Comparison of ENCODE assay signal across 9 cellular contexts in genomic region chr10:129963076-129963830, GRCh38. TPM values are rescaled to one million over a fixed set of nuclear protein-coding genes. Genes with fewer than 3 reads are reported as not detected.
A peak's percentile ranks its signal among the peaks of the same experiment; 100 is the strongest.
DNase-seq lines count a peak whose midpoint lies in the region; ATAC-seq and TF ChIP-seq lines count a peak whose summit lies in the region.
"Had no signal": no experiment of that assay in that cellular context is flagged by ENCODE, and none has a peak within 500 bp of the region (broad histone marks: within the 10 kb centered on the region; RNA-seq: fewer than 3 reads in every experiment).

No MANE protein-coding gene starts in this region.

- H3K4me1 ChIP-seq in SJCRH30 (no peaks in the 10 kb centered on the region), neuron (ENCODE audit: insufficient read depth, low read length) (peaks cover 40% of the 10 kb centered on the region)

- peak; percentile 15 for DNase-seq in DMS79 treated with DMSO at 0.1 percent for 48 hours (lab: John Stamatoyannopoulos, UW)
- DNase-seq in SJCRH30: peak; percentile 59 to 63
- no peak for DNase-seq in epithelial cell of proximal tubule (ENCODE audit: low read depth)
- DNase-seq in GM10266 (ENCODE audit: extremely low spot score): no peak
- no peak for DNase-seq in NCI-H146 (lab: John Stamatoyannopoulos, UW)
- DNase-seq in NCI-H2029 treated with DMSO at 0.1 percent for 48 hours (lab: John Stamatoyannopoulos, UW): no peak

- H2AFZ ChIP-seq in neuron (ENCODE audit: low read depth, low read length): peak overlapping the region; percentile 18

- peak overlapping the region; percentile 79 for H3K27ac ChIP-seq in SJCRH30
- H3K27ac ChIP-seq: KMS-11 had no signal

- TF ChIP-seq CTCF in epithelial cell of proximal tubule (conservative IDR thresholded peaks at IDR 0.05; ENCODE audit: low read depth, low read length): no peak
- no peak for TF ChIP-seq CTCF in GM10266 (IDR thresholded peaks at IDR 0.05; ENCODE audit: control insufficient read depth, insufficient read depth, low read depth, missing control alignments)

- ATAC-seq in HG03565 (IDR thresholded peaks at IDR 0.05; ENCODE audit: unreplicated experiment): no peak

- H3K9me3 ChIP-seq in SJCRH30 (replicated peaks): no peaks in the 10 kb centered on the region
- no peaks in the 10 kb centered on the region for H3K9me3 ChIP-seq in neuron (ENCODE audit: low read length)

- H3K36me3 ChIP-seq in SJCRH30 (0 out of 2 replicates have a peak, but pooled peaks cover 2% of the 10 kb centered on the region), neuron (ENCODE audit: insufficient read depth, low read length) (no peaks in the 10 kb centered on the region)

- H3K4me3 ChIP-seq in SJCRH30: peak overlapping the region; percentile 73
- peak overlapping the region; percentile 37 for H3K4me3 ChIP-seq in epithelial cell of proximal tubule (ENCODE audit: low read depth, low read length)
- peak overlapping the region; percentile 52 for H3K4me3 ChIP-seq in neuron (ENCODE audit: low read length)

- H3K27me3 ChIP-seq in SJCRH30: no peaks in the 10 kb centered on the region
- peaks cover 82% of the 10 kb centered on the region for H3K27me3 ChIP-seq in neuron (ENCODE audit: insufficient read depth, low read length)

RNA-seq across cellular contexts. Expression of gene EBF3, which starts 0.8 kb away (rescaled TPM):
- 13.1 and 13.2 TPM in 2 replicates for total RNA-seq in SJCRH30 (2014; rRNA removed; shearing (Covaris generic))
- not detected in 2 replicates for total RNA-seq in epithelial cell of proximal tubule

Comparison
In these comparisons a context has a peak if more than half of its experiments do, and no peak if none do; other contexts are left out.
1. DNase-seq: peak in DMS79 treated with DMSO at 0.1 percent for 48 hours (single experiment) and SJCRH30 (2 of 2); none in epithelial cell of proximal tubule (single experiment), GM10266 (single experiment), NCI-H146 (single experiment) and NCI-H2029 treated with DMSO at 0.1 percent for 48 hours (single experiment).
2. RNA of gene EBF3, which starts 0.8 kb away (total RNA-seq): 13.1 to 13.2 TPM in SJCRH30; not detected in epithelial cell of proximal tubule; every median in the first group is over 10 times any median in the second.
3. Peak in every context shown above with its lines, with median percentiles within 50 percentile points of each other: H3K4me3 ChIP-seq.